In genomic region chr10:35642793-35643114, GRCh38 we compare ENCODE assay signal across 10 cellular contexts. TPM values are rescaled to one million over a fixed set of nuclear protein-coding genes. Genes with fewer than 3 reads are reported as not detected.
DNase-seq lines count a peak whose midpoint lies in the region; ATAC-seq and TF ChIP-seq lines count a peak whose summit lies in the region.
"Had no signal": no experiment of that assay in that cellular context is flagged by ENCODE, and none has a peak within 500 bp of the region (broad histone marks: within the 10 kb centered on the region; RNA-seq: fewer than 3 reads in every experiment).

No MANE protein-coding gene starts in this region.

- peaks cover 22% of the 10 kb centered on the region for H3K27me3 ChIP-seq in H7 (ENCODE audit: control insufficient read depth, insufficient read depth, low read length)
- peaks cover 25% of the 10 kb centered on the region for H3K27me3 ChIP-seq in hepatocyte

- POLR2A ChIA-PET in activated CD8-positive, alpha-beta T cell treated with anti-CD3 and anti-CD28 coated beads, Interleukin-2, amount 10 ng/mL, durations not matched to agents 7 days and 5 days (lab: Charles Lee): no interaction called here

- no peak overlapping the region for H3K27ac Mint-ChIP-seq in activated CD8-positive, alpha-beta T cell treated with anti-CD3 and anti-CD28 coated beads, Interleukin-2, amount 10 ng/mL, durations not matched to agents 7 days and 5 days

- no peak overlapping the region for H3K27ac ChIP-seq in hepatocyte

- no peak for TF ChIP-seq CTCF in hepatocyte (IDR thresholded peaks at IDR 0.05; ENCODE audit: poor library complexity)

- H3K4me3 ChIP-seq in H7 (ENCODE audit: insufficient read depth, low read depth, low read length) (peak overlapping the region; percentile 73), hepatocyte (peak overlapping the region; percentile 15), skeletal muscle cell (ENCODE audit: low read depth, low read length) (peak overlapping the region; percentile 51)

- H3K79me2 ChIP-seq in hepatocyte: no peaks in the 10 kb centered on the region

- CTCF ChIA-PET in activated CD8-positive, alpha-beta T cell treated with anti-CD3 and anti-CD28 coated beads, Interleukin-2, amount 10 ng/mL, durations not matched to agents 7 days and 5 days (lab: Charles Lee): no interaction called here

- no peaks in the 10 kb centered on the region for H3K9me3 Mint-ChIP-seq in activated CD8-positive, alpha-beta T cell treated with anti-CD3 and anti-CD28 coated beads, Interleukin-2, amount 10 ng/mL, durations not matched to agents 7 days and 5 days (ENCODE audit: insufficient read depth)

- peaks cover 24% of the 10 kb centered on the region for H3K4me1 Mint-ChIP-seq in activated CD8-positive, alpha-beta T cell treated with anti-CD3 and anti-CD28 coated beads, Interleukin-2, amount 10 ng/mL, durations not matched to agents 7 days and 5 days (ENCODE audit: low read depth)

- H3K36me3 ChIP-seq in H7 (replicated peaks; ENCODE audit: control insufficient read depth, insufficient read depth, low read length) (no peaks in the 10 kb centered on the region), hepatocyte (replicated peaks; ENCODE audit: insufficient read depth, low read depth) (no peaks in the 10 kb centered on the region)

- peak overlapping the region; percentile 92 for H3K4me2 ChIP-seq in hepatocyte

- peaks cover under 1% of the 10 kb centered on the region for H4K20me1 ChIP-seq in hepatocyte (ENCODE audit: insufficient read depth, poor library complexity, severe bottlenecking)

- no peak for ATAC-seq in activated CD8-positive, alpha-beta T cell treated with anti-CD3 and anti-CD28 coated beads, Interleukin-2, amount 10 ng/mL, durations not matched to agents 7 days and 5 days
- ATAC-seq in HG03457 (IDR thresholded peaks at IDR 0.05; ENCODE audit: unreplicated experiment) (no peak), HG03432 (IDR thresholded peaks at IDR 0.05; ENCODE audit: unreplicated experiment) (no peak)

- H3K4me1 ChIP-seq in hepatocyte (ENCODE audit: insufficient read depth): peaks cover 13% of the 10 kb centered on the region

- peaks cover 2% of the 10 kb centered on the region for H3K36me3 Mint-ChIP-seq in activated CD8-positive, alpha-beta T cell treated with anti-CD3 and anti-CD28 coated beads, Interleukin-2, amount 10 ng/mL, durations not matched to agents 7 days and 5 days (ENCODE audit: low read depth)

- H3K4me3 Mint-ChIP-seq in activated CD8-positive, alpha-beta T cell treated with anti-CD3 and anti-CD28 coated beads, Interleukin-2, amount 10 ng/mL, durations not matched to agents 7 days and 5 days: peak overlapping the region; percentile 77

- WGBS in hepatocyte (ENCODE audit: low lambda C conversion rate, missing lambda C conversion rate): 1% methylated on average over 16 of the region's 17 CpGs

- H3K9me3 ChIP-seq in hepatocyte (ENCODE audit: low read depth): no peaks in the 10 kb centered on the region

- peak overlapping the region; percentile 79 for H2AFZ ChIP-seq in hepatocyte

- H3K27me3 Mint-ChIP-seq in activated CD8-positive, alpha-beta T cell treated with anti-CD3 and anti-CD28 coated beads, Interleukin-2, amount 10 ng/mL, durations not matched to agents 7 days and 5 days (ENCODE audit: low read depth): peaks cover 64% of the 10 kb centered on the region

- no peak for DNase-seq in H7
- DNase-seq in activated CD8-positive, alpha-beta T cell treated with anti-CD3 and anti-CD28 coated beads, Interleukin-2, amount 10 ng/mL, durations not matched to agents 7 days and 5 days: no peak
- no peak for DNase-seq in hepatocyte (ENCODE audit: low spot score)
- no peak for DNase-seq in skeletal muscle cell (ENCODE audit: low read depth)
- DNase-seq in ecto neural progenitor cell (ENCODE audit: low spot score): no peak
- no peak for DNase-seq in mesenteric fat pad (ENCODE audit: low spot score)

- no peaks in the 10 kb centered on the region for H3K9me2 ChIP-seq in hepatocyte (replicated peaks; ENCODE audit: insufficient read depth)

RNA-seq across cellular contexts. Expression of gene FZD8, which starts 0.7 kb away (rescaled TPM):
- 43.0 and 76.2 TPM in 2 replicates for total RNA-seq in H7 (2014; rRNA removed; shearing (Covaris generic))
- under 1 TPM; 0.23 to 0.24 TPM for total RNA-seq in activated CD8-positive, alpha-beta T cell treated with anti-CD3 and anti-CD28 coated beads, Interleukin-2, amount 10 ng/mL, durations not matched to agents 7 days and 5 days
- total RNA-seq in hepatocyte (5.9 and 7.7 TPM in 2 replicates), mesenteric fat pad (13.0 TPM)
- polyA plus RNA-seq in hepatocyte: 2.6 and 3.7 TPM in 2 replicates

RNA-seq across cellular contexts. Expression of gene GJD4, which starts 37.6 kb away (rescaled TPM):
- total RNA-seq in H7 (2014; rRNA removed; shearing (Covaris generic)): not detected in 2 replicates
- total RNA-seq in activated CD8-positive, alpha-beta T cell treated with anti-CD3 and anti-CD28 coated beads, Interleukin-2, amount 10 ng/mL, durations not matched to agents 7 days and 5 days: not detected
- total RNA-seq in hepatocyte (0.17 TPM in 1 of 2 replicates, not detected in the other), mesenteric fat pad (not detected)
- not detected in 2 replicates for polyA plus RNA-seq in hepatocyte
- total RNA-seq: frontal cortex, temporal lobe had no signal

Comparison
In these comparisons a context has a peak if more than half of its experiments do, and no peak if none do; other contexts are left out.
1. H3K4me3 ChIP-seq: peak in every context shown above with its lines; median percentile 73 in H7; 51 in skeletal muscle cell; 15 in hepatocyte.